31 cellular contexts compared by ENCODE assay signal in the genomic region with DNA sequence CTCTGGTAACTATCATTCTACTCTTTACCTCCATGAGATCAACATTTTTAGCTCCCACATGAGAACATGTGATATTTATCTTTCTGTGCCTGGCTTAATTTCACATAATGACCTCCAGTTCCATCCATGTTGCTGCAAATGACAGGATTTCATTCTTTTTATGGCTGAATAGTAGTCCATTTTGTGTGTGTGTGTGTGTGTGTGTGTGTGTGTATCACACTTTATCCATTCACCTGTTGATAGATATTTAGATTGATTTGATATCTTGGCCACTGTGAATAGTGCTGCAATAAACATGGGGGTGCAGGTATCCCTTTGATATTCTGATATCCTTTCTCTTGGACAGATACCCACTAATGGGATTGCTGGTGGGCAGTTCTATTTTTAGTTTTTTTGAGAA.
"Had no signal": no experiment of that assay in that cellular context is flagged by ENCODE, and none has a peak within 500 bp of the region (broad histone marks: within the 10 kb centered on the region; RNA-seq: fewer than 3 reads in every experiment).

No MANE protein-coding gene starts in this region.

- H2AFZ ChIP-seq: PC-9 had no signal

- FAIRE-seq: bronchial epithelial cell had no signal

- H3K27me3 Mint-ChIP-seq: activated naive CD4-positive, alpha-beta T cell treated with anti-CD3 and anti-CD28 coated beads, Interleukin-2, amount 50 U/mL, for 24 hours; activated naive CD8-positive, alpha-beta T cell treated with anti-CD3 and anti-CD28 coated beads, Interleukin-2, amount 10 ng/mL, durations not matched to agents 7 days and 5 days; activated T-cell treated with anti-CD3 and anti-CD28 coated beads, Interleukin-2, amount 50 U/mL, for 24 hours had no signal

- H3K4me2 ChIP-seq: PC-9 had no signal

- H3K27ac ChIP-seq: ascending aorta, body of pancreas, PC-9, WERI-Rb-1 had no signal

- H3K4me3 Mint-ChIP-seq: activated CD8-positive, alpha-beta T cell treated with anti-CD3 and anti-CD28 coated beads, Interleukin-2, amount 10 ng/mL, durations not matched to agents 7 days and 5 days; activated naive CD4-positive, alpha-beta T cell treated with anti-CD3 and anti-CD28 coated beads, Interleukin-2, amount 50 U/mL, for 24 hours; activated naive CD8-positive, alpha-beta T cell treated with anti-CD3 and anti-CD28 coated beads, Interleukin-2, amount 10 ng/mL, durations not matched to agents 7 days and 5 days; activated T-cell treated with anti-CD3 and anti-CD28 coated beads, Interleukin-2, amount 50 U/mL, for 24 hours had no signal

- DNase-seq: activated CD4-positive, alpha-beta T cell treated with anti-CD3 and anti-CD28 coated beads for 1 hour; activated CD4-positive, alpha-beta T cell treated with anti-CD3 and anti-CD28 coated beads for 48 hours; activated CD4-positive, alpha-beta T cell treated with anti-CD3 and anti-CD28 coated beads, Interleukin-2, amount 50 U/mL, for 48 hours; activated CD4-positive, CD25-positive, alpha-beta regulatory T cell; activated CD8-positive, alpha-beta T cell treated with anti-CD3 and anti-CD28 coated beads, Interleukin-2, amount 10 ng/mL, durations not matched to agents 7 days and 5 days; activated gamma-delta T cell; activated naive CD4-positive, alpha-beta T cell treated with Interleukin-2 at 50 U/mL for 16 hours; activated naive CD8-positive, alpha-beta T cell treated with anti-CD3 and anti-CD28 coated beads, Interleukin-2, amount 10 ng/mL, durations not matched to agents 7 days and 5 days; activated T-cell treated with anti-CD3 and anti-CD28 coated beads, Interleukin-2, amount 50 U/mL, for 24 hours; amygdala; body of pancreas; caudate nucleus; MG63; NCI-H1048; NCI-H1105 treated with DMSO at 0.1 percent for 48 hours; NCI-H1436; NCI-H1694; NCI-H2029; NCI-H345; NCI-H524 treated with DMSO at 0.1 percent for 48 hours; PC-9; Right ventricle myocardium superior; SW 1271; T-helper 1 cell; T-helper 2 cell; T1000; WERI-Rb-1 had no signal

- H3K4me3 ChIP-seq: ascending aorta, body of pancreas, MG63, PC-9 had no signal

- ATAC-seq: activated CD8-positive, alpha-beta T cell treated with anti-CD3 and anti-CD28 coated beads, Interleukin-2, amount 10 ng/mL, durations not matched to agents 7 days and 5 days; body of pancreas had no signal

- H3K27me3 ChIP-seq: ascending aorta, body of pancreas, MG63 had no signal

- H3K9me3 ChIP-seq: ascending aorta, body of pancreas, MG63 had no signal

- H3K27ac Mint-ChIP-seq: activated CD8-positive, alpha-beta T cell treated with anti-CD3 and anti-CD28 coated beads, Interleukin-2, amount 10 ng/mL, durations not matched to agents 7 days and 5 days; activated naive CD4-positive, alpha-beta T cell treated with anti-CD3 and anti-CD28 coated beads, Interleukin-2, amount 50 U/mL, for 24 hours; activated naive CD8-positive, alpha-beta T cell treated with anti-CD3 and anti-CD28 coated beads, Interleukin-2, amount 10 ng/mL, durations not matched to agents 7 days and 5 days; activated T-cell treated with anti-CD3 and anti-CD28 coated beads, Interleukin-2, amount 50 U/mL, for 24 hours had no signal

- H3K4me1 ChIP-seq: ascending aorta had no signal

- H3K9me3 Mint-ChIP-seq: activated naive CD4-positive, alpha-beta T cell treated with anti-CD3 and anti-CD28 coated beads, Interleukin-2, amount 50 U/mL, for 24 hours; activated naive CD8-positive, alpha-beta T cell treated with anti-CD3 and anti-CD28 coated beads, Interleukin-2, amount 10 ng/mL, durations not matched to agents 7 days and 5 days; activated T-cell treated with anti-CD3 and anti-CD28 coated beads, Interleukin-2, amount 50 U/mL, for 24 hours; activated T-helper 2 cell treated with anti-CD3 and anti-CD28 coated beads, Interferon-gamma antibody, Interleukin-2, Interleukin-4, amounts not matched to agents 10 μg/mL and 5 μg/mL and 100 μg/mL, durations not matched to agents 14 hours and 24 hours and 36 hours had no signal
